In genomic region chr22:45262931-45263789, GRCh38 we compare ENCODE assay signal across 10 cellular contexts. TPM values are rescaled to one million over a fixed set of nuclear protein-coding genes. Genes with fewer than 3 reads are reported as not detected.
A peak's percentile ranks its signal among the peaks of the same experiment; 100 is the strongest.
DNase-seq lines count a peak whose midpoint lies in the region; ATAC-seq and TF ChIP-seq lines count a peak whose summit lies in the region.
"Had no signal": no experiment of that assay in that cellular context is flagged by ENCODE, and none has a peak within 500 bp of the region (broad histone marks: within the 10 kb centered on the region; RNA-seq: fewer than 3 reads in every experiment).

No MANE protein-coding gene starts in this region.

- H3K4me1 ChIP-seq in heart left ventricle: peaks cover 0 to 25% (median 9%) of the 10 kb centered on the region in 12 donors

- H3K27ac ChIP-seq in heart left ventricle: peak overlapping the region in 4 of 12 donors; percentile 19 to 80 (median 35)
- H3K27ac ChIP-seq: thoracic aorta had no signal

- in situ Hi-C loops in ACHN (cut with HindIII; ENCODE audit: low pct_ligation_motif_present, low pct_unique_long_range_greater_than_20kb, low sequenced_read_pairs): no loop called here

- no peak overlapping the region for H3K4me3 ChIP-seq in heart left ventricle
- H3K4me3 ChIP-seq: thoracic aorta had no signal

- DNase-seq in NCI-H345 (lab: John Stamatoyannopoulos, UW) (peak; percentile 11), NCI-H345 treated with DMSO at 0.1 percent for 48 hours (lab: John Stamatoyannopoulos, UW; ENCODE audit: unreplicated experiment) (no peak), NOMO-1 (lab: John Stamatoyannopoulos, UW; ENCODE audit: unreplicated experiment in 2 of 2) (peak; percentile 64 to 84), heart left ventricle (peak in 4 of 5 donors; percentile 24 to 58 (median 44)), ACHN (no peak), dedifferentiated amniotic fluid mesenchymal stem cell (ENCODE audit: extremely low spot score) (no peak)
- DNase-seq in activated CD4-positive, alpha-beta T cell treated with anti-CD3 and anti-CD28 coated beads for 48 hours: no peak

- WGBS in heart left ventricle, 4 donors: 61 to 72% (median 66%) methylated on average over 12 to 20 of the region's 20 CpGs

- intact Hi-C loops in heart left ventricle (cut with DNase I): loop anchor here in 2 of 10 donors (5.0 to 10.0 kb wide), 2 partner anchors 158 to 441 kb away; no protein-coding TSS in a partner anchor

- TF ChIP-seq POLR2A in heart left ventricle (IDR thresholded peaks at IDR 0.05): no peak

- ATAC-seq in HG02852 (IDR thresholded peaks at IDR 0.05; ENCODE audit: unreplicated experiment) (peak; percentile 76), heart left ventricle (peak; percentile 25 to 52 (median 42))

- no peaks in the 10 kb centered on the region for H3K9me3 ChIP-seq in heart left ventricle
- H3K9me3 ChIP-seq: thoracic aorta had no signal

- peaks cover 0 to 5% (median 0%) of the 10 kb centered on the region in 9 donors for H3K27me3 ChIP-seq in heart left ventricle

- no peak for TF ChIP-seq CTCF in heart left ventricle (IDR thresholded peaks at IDR 0.05)

- H3K36me3 ChIP-seq in heart left ventricle: no peaks in the 10 kb centered on the region
- H3K36me3 ChIP-seq: thoracic aorta had no signal

RNA-seq across cellular contexts. Expression of gene UPK3A, which starts 21.6 kb away (rescaled TPM):
- total RNA-seq in heart left ventricle: under 1 TPM in 2 of 9 donors, not detected in 7; 0.34 to 0.45 TPM
- under 1 TPM in 1 of 2 donors, not detected in 1; 0.15 TPM for polyA plus RNA-seq in heart left ventricle
- total RNA-seq: thoracic aorta had no signal
- polyA plus RNA-seq: AG04450 had no signal

RNA-seq across cellular contexts. Expression of gene KIAA0930, which starts 22.5 kb away (rescaled TPM):
- total RNA-seq in heart left ventricle: 10 to 100 TPM; 14.7 to 67.1 (median 18.7) TPM
- 10 to 100 TPM in 1 of 2 donors, 1 to 10 TPM in 1; 8.5 to 25.1 TPM for polyA plus RNA-seq in heart left ventricle

RNA-seq across cellular contexts. Expression of gene FAM118A, which starts 46.6 kb away (rescaled TPM):
- 10 to 100 TPM in 6 of 9 donors, 1 to 10 TPM in 3; 4.0 to 46.8 (median 15.0) TPM for total RNA-seq in heart left ventricle
- 10 to 100 TPM; 13.1 to 17.4 TPM for polyA plus RNA-seq in heart left ventricle

Comparison
In these comparisons a context has a peak if more than half of its experiments do, and no peak if none do; other contexts are left out.
1. DNase-seq: peak in NCI-H345 (single experiment), NOMO-1 (2 of 2) and heart left ventricle (4 of 5); none in NCI-H345 treated with DMSO at 0.1 percent for 48 hours (single experiment), activated CD4-positive, alpha-beta T cell treated with anti-CD3 and anti-CD28 coated beads for 48 hours (single experiment), ACHN (single experiment) and dedifferentiated amniotic fluid mesenchymal stem cell (single experiment).